ENCODE assay signal across 8 cellular contexts in the genomic region with DNA sequence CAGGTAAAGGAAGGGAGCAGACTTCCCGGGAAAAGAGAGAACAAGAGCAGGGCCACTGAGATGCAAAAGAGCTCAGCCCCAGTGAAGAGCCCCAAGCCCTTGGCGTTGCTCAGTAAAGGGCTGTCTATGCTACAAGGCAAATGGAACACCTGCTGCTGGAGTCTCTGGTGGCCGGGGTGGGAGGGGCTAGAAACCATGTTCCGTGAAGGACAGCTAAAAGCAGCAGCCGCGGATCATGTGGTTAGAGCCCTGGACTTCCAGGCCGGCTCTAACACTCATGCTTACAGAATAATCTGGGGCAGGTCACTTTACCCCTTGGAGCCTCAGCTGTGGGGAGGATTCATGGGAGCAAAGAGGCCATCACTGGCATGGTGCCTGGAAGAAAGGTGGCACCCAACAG. TPM values are rescaled to one million over a fixed set of nuclear protein-coding genes. Genes with fewer than 3 reads are reported as not detected.
DNase-seq lines count a peak whose midpoint lies in the region; ATAC-seq and TF ChIP-seq lines count a peak whose summit lies in the region.

No MANE protein-coding gene starts in this region.

- H4K20me1 ChIP-seq in neural progenitor cell (ENCODE audit: low read depth) = no peaks in the 10 kb centered on the region

- H3K36me3 Mint-ChIP-seq in neural progenitor cell = no peaks in the 10 kb centered on the region

- H3K9ac ChIP-seq in skeletal muscle tissue (ENCODE audit: low read depth in 1 of 3, low read length in 3 of 3) = no peak overlapping the region
- no peak overlapping the region for H3K9ac ChIP-seq in neural progenitor cell

- no peaks in the 10 kb centered on the region for H3K79me2 ChIP-seq in neural progenitor cell (ENCODE audit: low read depth)

- peaks cover 14% of the 10 kb centered on the region for H3K4me1 ChIP-seq in BE2C
- peaks cover 3 to 13% (median 11%) of the 10 kb centered on the region in 3 donors for H3K4me1 ChIP-seq in skeletal muscle tissue (ENCODE audit: control insufficient read depth in 3 of 3, insufficient read depth in 3 of 3, low read length in 3 of 3)
- H3K4me1 ChIP-seq in neural progenitor cell = no peaks in the 10 kb centered on the region

- no peaks in the 10 kb centered on the region for H3F3A ChIP-seq in neural progenitor cell (ENCODE audit: low read depth)

- no peaks in the 10 kb centered on the region for H3K9me3 ChIP-seq in BE2C
- H3K9me3 ChIP-seq in skeletal muscle tissue (ENCODE audit: control insufficient read depth in 3 of 3, low read length in 3 of 3) = no peaks in the 10 kb centered on the region
- no peaks in the 10 kb centered on the region for H3K9me3 ChIP-seq in neural progenitor cell (ENCODE audit: low read depth)

- DNase-seq in BE2C = peak; percentile 81
- DNase-seq in GM19238 (ENCODE audit: insufficient read length, low spot score) = peak; percentile 78
- peak; percentile 64 for DNase-seq in HK-2 (ENCODE audit: unreplicated experiment)
- peak; percentile 74 for DNase-seq in SK-N-DZ (ENCODE audit: low spot score)
- no peak for DNase-seq in Right ventricle myocardium inferior (ENCODE audit: missing footprints)
- DNase-seq in neural progenitor cell (ENCODE audit: low spot score) = no peak
- DNase-seq in NCI-H446 treated with DMSO at 0.1 percent for 48 hours (lab: John Stamatoyannopoulos, UW) = no peak

- ATAC-seq in Right ventricle myocardium inferior = no peak

- no peak overlapping the region for H3K4me2 ChIP-seq in neural progenitor cell

- H3K4me3 Mint-ChIP-seq in neural progenitor cell = no peak overlapping the region

- no peaks in the 10 kb centered on the region for H3K36me3 ChIP-seq in BE2C
- H3K36me3 ChIP-seq in skeletal muscle tissue (ENCODE audit: control insufficient read depth in 3 of 3, insufficient read depth in 3 of 3, low read length in 3 of 3) = no peaks in the 10 kb centered on the region
- H3K36me3 ChIP-seq in neural progenitor cell = no peaks in the 10 kb centered on the region

- no peak overlapping the region for H2AFZ ChIP-seq in neural progenitor cell (replicated peaks)

- TF ChIP-seq CTCF in BE2C (IDR thresholded peaks at IDR 0.05; ENCODE audit: low read depth, low read length) (no peak), neural progenitor cell (IDR thresholded peaks at IDR 0.05) (no peak)

- H3K27me3 ChIP-seq in BE2C (no peaks in the 10 kb centered on the region), skeletal muscle tissue (ENCODE audit: control insufficient read depth in 3 of 3, insufficient read depth in 3 of 3, low read length in 3 of 3) (peaks cover 0 to 18% (median 7%) of the 10 kb centered on the region in 3 donors), neural progenitor cell (no peaks in the 10 kb centered on the region)

- no peak overlapping the region for H3K27ac Mint-ChIP-seq in neural progenitor cell

- peaks cover 19% of the 10 kb centered on the region for H3K4me1 Mint-ChIP-seq in neural progenitor cell

- no peaks in the 10 kb centered on the region for H3K9me3 Mint-ChIP-seq in neural progenitor cell

- H3K4me3 ChIP-seq in BE2C (ENCODE audit: low read depth, low read length) = peak overlapping the region; percentile 1
- no peak overlapping the region for H3K4me3 ChIP-seq in skeletal muscle tissue (ENCODE audit: low read length in 3 of 3)
- no peak overlapping the region for H3K4me3 ChIP-seq in neural progenitor cell

- H3K27ac ChIP-seq in skeletal muscle tissue (ENCODE audit: low read depth, low read length) (peak overlapping the region; percentile 56), neural progenitor cell (no peak overlapping the region)

- peaks cover 8% of the 10 kb centered on the region for H3K27me3 Mint-ChIP-seq in neural progenitor cell (ENCODE audit: insufficient read depth, low read depth)

- intact Hi-C loops in Right ventricle myocardium inferior (cut with DNase I) = no loop called here

RNA-seq across cellular contexts. Expression of a gene that starts 17.8 kb away (rescaled TPM):
- polyA plus RNA-seq in BE2C (2012; ENCODE audit: insufficient read depth, insufficient read length, low read depth) = 3.4 TPM
- 7.5 and 9.4 TPM in 2 replicates for polyA plus RNA-seq in SK-N-DZ (2014; cell fraction: cytosol; rRNA removed)
- 11.8 and 35.8 TPM in 2 replicates for polyA plus RNA-seq in SK-N-DZ (2014; cell fraction: nucleus; rRNA removed)
- 0.52 TPM for total RNA-seq in skeletal muscle tissue
- total RNA-seq in Right ventricle myocardium inferior = 1.5 TPM
- total RNA-seq in neural progenitor cell (ENCODE audit: low replicate concordance) = 0.31 and 0.69 TPM in 2 replicates

RNA-seq across cellular contexts. Expression of a gene that starts 38.4 kb away (rescaled TPM):
- polyA plus RNA-seq in BE2C (2012; ENCODE audit: insufficient read depth, insufficient read length, low read depth) = 63.4 TPM
- polyA plus RNA-seq in SK-N-DZ (2014; cell fraction: cytosol; rRNA removed) = 15.1 and 16.2 TPM in 2 replicates
- polyA plus RNA-seq in SK-N-DZ (2014; cell fraction: nucleus; rRNA removed) = 10.9 and 12.3 TPM in 2 replicates
- total RNA-seq in skeletal muscle tissue (7.8 TPM), Right ventricle myocardium inferior (9.1 TPM), neural progenitor cell (ENCODE audit: low replicate concordance) (13.4 and 35.6 TPM in 2 replicates)

RNA-seq across cellular contexts. Expression of a gene that starts 44.4 kb away (rescaled TPM):
- polyA plus RNA-seq in BE2C (2012; ENCODE audit: insufficient read depth, insufficient read length, low read depth) = 29.2 TPM
- polyA plus RNA-seq in SK-N-DZ (2014; cell fraction: cytosol; rRNA removed) = 11.5 and 14.1 TPM in 2 replicates
- polyA plus RNA-seq in SK-N-DZ (2014; cell fraction: nucleus; rRNA removed) = 16.0 and 32.3 TPM in 2 replicates
- total RNA-seq in skeletal muscle tissue = 1.0 TPM
- 5.1 TPM for total RNA-seq in Right ventricle myocardium inferior
- 5.8 and 19.4 TPM in 2 replicates for total RNA-seq in neural progenitor cell (ENCODE audit: low replicate concordance)

Comparison
In these comparisons a context has a peak if more than half of its experiments do, and no peak if none do; other contexts are left out.
1. DNase-seq: peak in BE2C (single experiment), GM19238 (single experiment), HK-2 (single experiment) and SK-N-DZ (single experiment); none in Right ventricle myocardium inferior (single experiment), neural progenitor cell (single experiment) and NCI-H446 treated with DMSO at 0.1 percent for 48 hours (single experiment).